Comparison of ENCODE assay signal across 9 cellular contexts in the genomic region with DNA sequence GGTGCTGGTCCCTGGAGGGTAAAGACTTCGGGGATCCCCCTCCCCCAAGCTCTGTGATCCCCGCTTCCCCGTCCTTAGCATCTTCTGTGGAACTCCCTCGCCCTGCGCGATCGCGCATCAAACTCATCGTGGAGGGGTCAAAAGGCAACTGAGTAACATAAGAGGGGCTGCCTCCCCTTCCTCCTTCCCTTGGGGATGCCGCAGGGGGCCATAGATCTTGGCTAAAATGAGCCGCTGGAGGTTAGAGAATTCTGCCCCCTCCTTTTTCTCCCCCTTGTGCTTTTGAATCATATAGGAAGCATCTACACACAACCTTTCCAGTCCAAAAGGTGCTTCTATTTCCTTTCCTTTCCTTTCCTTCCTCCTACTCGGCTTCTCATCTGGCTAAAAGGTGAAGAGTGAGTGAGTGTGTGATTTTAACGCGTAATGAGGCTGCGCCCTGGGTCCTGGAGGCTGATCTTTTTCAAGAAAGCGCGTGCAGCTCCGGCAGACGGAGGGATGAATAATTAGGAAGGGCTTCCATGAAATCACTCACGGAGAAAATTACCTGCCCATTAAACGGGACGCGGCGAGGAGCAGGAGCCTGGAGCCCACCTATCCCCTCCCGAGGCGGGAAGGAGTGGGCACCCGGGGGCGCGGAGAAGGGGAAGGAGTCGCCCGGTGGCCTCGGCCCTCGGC. TPM values are rescaled to one million over a fixed set of nuclear protein-coding genes. Genes with fewer than 3 reads are reported as not detected.
DNase-seq lines count a peak whose midpoint lies in the region; ATAC-seq and TF ChIP-seq lines count a peak whose summit lies in the region.
"Had no signal": no experiment of that assay in that cellular context is flagged by ENCODE, and none has a peak within 500 bp of the region (broad histone marks: within the 10 kb centered on the region; RNA-seq: fewer than 3 reads in every experiment).

No MANE protein-coding gene starts in this region.

- ATAC-seq in GM21367 (IDR thresholded peaks at IDR 0.05; ENCODE audit: unreplicated experiment) (no peak), T-cell (replicated peaks in 1 of 4) (no peak), HG02678 (IDR thresholded peaks at IDR 0.05; ENCODE audit: unreplicated experiment) (no peak)

- H3K9me3 ChIP-seq in Caco-2: no peaks in the 10 kb centered on the region
- no peaks in the 10 kb centered on the region for H3K9me3 ChIP-seq in muscle layer of duodenum (ENCODE audit: control insufficient read depth in 1 of 2, low read length in 2 of 2)

- CTCF ChIA-PET in Caco-2 (lab: Charles Lee): interaction anchor here (0.6 to 0.9 kb wide), 9 partner anchors 52 to 1607 kb away, joined by 3 to 7 read pairs (median 3); no protein-coding TSS in a partner anchor
- CTCF ChIA-PET in T-cell (lab: Charles Lee): no interaction called here

- H3K9me3 Mint-ChIP-seq in Caco-2 (ENCODE audit: unreplicated experiment) (no peaks in the 10 kb centered on the region), T-cell (peaks cover 0 to 4% (median 0%) of the 10 kb centered on the region in 3 donors)
- H3K9me3 Mint-ChIP-seq: stimulated activated naive CD8-positive, alpha-beta T cell treated with anti-CD3 and anti-CD28 coated beads, Interleukin-15, Interleukin-2, amounts not matched to agents 100 ng/mL and 50 ng/mL, for 24 hours had no signal

- BruUV-seq in Caco-2 (replicated peaks; lab: Mats Ljungman, UMichigan): no TSS peak

- TF ChIP-seq CTCF in Caco-2 (IDR thresholded peaks at IDR 0.05; ENCODE audit: insufficient read depth in 1 of 2, low read depth in 1 of 2, low read length in 1 of 2, severe bottlenecking in 1 of 2, unreplicated experiment in 1 of 2) (no peak), epithelial cell of esophagus (IDR thresholded peaks at IDR 0.05; ENCODE audit: insufficient read depth, low read depth, low read length, missing control alignments) (no peak)

- H3K4me3 Mint-ChIP-seq in Caco-2 (ENCODE audit: unreplicated experiment) (peak overlapping the region; percentile 75), T-cell (no peak overlapping the region)
- H3K4me3 Mint-ChIP-seq: stimulated activated naive CD8-positive, alpha-beta T cell treated with anti-CD3 and anti-CD28 coated beads, Interleukin-15, Interleukin-2, amounts not matched to agents 100 ng/mL and 50 ng/mL, for 24 hours had no signal

- H3K4me3 ChIP-seq in Caco-2 (ENCODE audit: low read depth, low read length) (peak overlapping the region; percentile 37), epithelial cell of esophagus (ENCODE audit: low read length) (peak overlapping the region; percentile 34), muscle layer of duodenum (ENCODE audit: low read depth in 1 of 2, low read length in 2 of 2) (peak overlapping the region; percentile 62 to 71)

- H3K36me3 ChIP-seq in Caco-2 (ENCODE audit: control insufficient read depth, insufficient read depth, low read length) (no peaks in the 10 kb centered on the region), muscle layer of duodenum (ENCODE audit: control insufficient read depth in 1 of 2, insufficient read depth in 2 of 2, low read length in 2 of 2) (no peaks in the 10 kb centered on the region)

- H3K4me1 ChIP-seq in Caco-2 (peaks cover 5% of the 10 kb centered on the region), muscle layer of duodenum (ENCODE audit: control insufficient read depth in 1 of 2, insufficient read depth in 2 of 2, low read length in 2 of 2) (peaks cover 0 to 17% of the 10 kb centered on the region in 2 donors)

- no peak overlapping the region for H3K27ac ChIP-seq in muscle layer of duodenum (ENCODE audit: low read length)

- peaks cover 7% of the 10 kb centered on the region for H3K4me1 Mint-ChIP-seq in Caco-2 (ENCODE audit: low read depth, unreplicated experiment)
- peaks cover 0 to 2% (median 0%) of the 10 kb centered on the region in 3 donors for H3K4me1 Mint-ChIP-seq in T-cell

- POLR2A ChIA-PET in Caco-2 (lab: Charles Lee) (no interaction called here), T-cell (lab: Charles Lee) (interaction anchor here in 1 of 2 donors (0.7 kb wide), 1 partner anchor 50 kb away, joined by 3 read pairs; no protein-coding TSS in a partner anchor)

- in situ Hi-C loops in ACHN (cut with HindIII; ENCODE audit: low pct_ligation_motif_present, low pct_unique_long_range_greater_than_20kb, low sequenced_read_pairs): no loop called here

- H3K27me3 Mint-ChIP-seq in Caco-2 (ENCODE audit: insufficient read depth, unreplicated experiment) (peaks cover 23% of the 10 kb centered on the region), T-cell (peaks cover 17 to 32% of the 10 kb centered on the region in 2 donors)

- no peak overlapping the region for H3K27ac Mint-ChIP-seq in Caco-2 (ENCODE audit: unreplicated experiment)
- no peak overlapping the region for H3K27ac Mint-ChIP-seq in T-cell
- H3K27ac Mint-ChIP-seq: stimulated activated naive CD8-positive, alpha-beta T cell treated with anti-CD3 and anti-CD28 coated beads, Interleukin-15, Interleukin-2, amounts not matched to agents 100 ng/mL and 50 ng/mL, for 24 hours had no signal

- DNase-seq in Caco-2 (no peak), NCI-H345 treated with DMSO at 0.1 percent for 48 hours (lab: John Stamatoyannopoulos, UW; ENCODE audit: unreplicated experiment) (peak; percentile 20), epithelial cell of esophagus (ENCODE audit: low read depth) (peak; percentile 53), ACHN (no peak), T-cell (no peak)

- intact Hi-C loops in Caco-2 (cut with micrococcal nuclease; ENCODE audit: unreplicated experiment): loop anchor here (1.0 to 5.0 kb wide), 5 partner anchors 93 to 360 kb away; no protein-coding TSS in a partner anchor

- H3K27me3 ChIP-seq in Caco-2 (replicated peaks; ENCODE audit: control insufficient read depth, insufficient read depth, low read length) (peaks cover 3% of the 10 kb centered on the region), muscle layer of duodenum (ENCODE audit: low read depth, low read length) (peaks cover 9% of the 10 kb centered on the region)

- H3K36me3 Mint-ChIP-seq in Caco-2 (ENCODE audit: insufficient read depth, unreplicated experiment) (no peaks in the 10 kb centered on the region), T-cell (no peaks in the 10 kb centered on the region)

RNA-seq across cellular contexts. Expression of a gene that starts 0.8 kb away (rescaled TPM):
- 0.09 and 0.16 TPM in 2 replicates for total RNA-seq in Caco-2 (2022)
- total RNA-seq in T-cell: not detected

Comparison
In these comparisons a context has a peak if more than half of its experiments do, and no peak if none do; other contexts are left out.
1. DNase-seq: peak in NCI-H345 treated with DMSO at 0.1 percent for 48 hours (single experiment) and epithelial cell of esophagus (single experiment); none in Caco-2 (0 of 2), ACHN (single experiment) and T-cell (0 of 34).
2. Peak in every context shown above with its lines, with median percentiles within 50 percentile points of each other: H3K4me3 ChIP-seq.